Comparison of ENCODE assay signal across 8 cellular contexts in genomic region chr20:49277786-49278035, GRCh38. TPM values are rescaled to one million over a fixed set of nuclear protein-coding genes. Genes with fewer than 3 reads are reported as not detected.
DNase-seq lines count a peak whose midpoint lies in the region; ATAC-seq and TF ChIP-seq lines count a peak whose summit lies in the region.

No MANE protein-coding gene starts in this region.

- peaks cover 29% of the 10 kb centered on the region for H3K9me3 ChIP-seq in CD8-positive, alpha-beta memory T cell (ENCODE audit: low read length)
- H3K9me3 ChIP-seq in NT2/D1 (ENCODE audit: insufficient read depth, low read length): peaks cover 53% of the 10 kb centered on the region
- H3K9me3 ChIP-seq in endocrine pancreas (ENCODE audit: control insufficient read depth, low read length): no peaks in the 10 kb centered on the region
- H3K9me3 ChIP-seq in neutrophil: peaks cover 2% of the 10 kb centered on the region

- H3K36me3 ChIP-seq in CD8-positive, alpha-beta memory T cell (ENCODE audit: insufficient read depth, low read length): peaks cover 43% of the 10 kb centered on the region
- H3K36me3 ChIP-seq in NT2/D1 (ENCODE audit: insufficient read depth, insufficient read length, low read length): peaks cover 66% of the 10 kb centered on the region
- peaks cover 33% of the 10 kb centered on the region for H3K36me3 ChIP-seq in endocrine pancreas (ENCODE audit: control insufficient read depth, insufficient read depth, low read length)
- peaks cover 68% of the 10 kb centered on the region for H3K36me3 ChIP-seq in neutrophil

- no peaks in the 10 kb centered on the region for H3K27me3 ChIP-seq in CD8-positive, alpha-beta memory T cell (ENCODE audit: insufficient read depth, low read length, poor library complexity, severe bottlenecking)
- H3K27me3 ChIP-seq in NT2/D1 (ENCODE audit: insufficient read depth, insufficient read length) (no peaks in the 10 kb centered on the region), endocrine pancreas (ENCODE audit: control insufficient read depth, insufficient read depth, low read length) (no peaks in the 10 kb centered on the region), neutrophil (no peaks in the 10 kb centered on the region)

- peak overlapping the region; percentile 97 for H3K4me3 ChIP-seq in CD8-positive, alpha-beta memory T cell (ENCODE audit: low read length)
- H3K4me3 ChIP-seq in NT2/D1 (ENCODE audit: insufficient read length, low read depth) (peak overlapping the region; percentile 98), endocrine pancreas (ENCODE audit: control insufficient read depth, insufficient read depth, low read length) (no peak overlapping the region), neutrophil (ENCODE audit: low read depth in 1 of 2, low read length in 1 of 2) (peak overlapping the region; percentile 98 to 99)

- CTCF ChIA-PET in CD8-positive, alpha-beta memory T cell (lab: Charles Lee): no interaction called here

- H3K27ac Mint-ChIP-seq in CD8-positive, alpha-beta memory T cell: peak overlapping the region; percentile 91 to 100 (median 96)

- POLR2A ChIA-PET in CD8-positive, alpha-beta memory T cell (lab: Charles Lee): interaction anchor here (0.5 to 1.2 kb wide), 9 partner anchors 11 to 1106 kb away, joined by 3 to 11 read pairs (median 6); partner anchors contain the start of genes DDX27 and STAU1

- peak overlapping the region; percentile 88 for H3K27ac ChIP-seq in CD8-positive, alpha-beta memory T cell (ENCODE audit: low read depth, low read length)
- peak overlapping the region; percentile 97 for H3K27ac ChIP-seq in neutrophil

- H3K4me1 Mint-ChIP-seq in CD8-positive, alpha-beta memory T cell: peaks cover 62 to 78% (median 71%) of the 10 kb centered on the region in 3 donors

- H3K4me1 ChIP-seq in CD8-positive, alpha-beta memory T cell (ENCODE audit: insufficient read depth, low read length): peaks cover 65% of the 10 kb centered on the region
- no peaks in the 10 kb centered on the region for H3K4me1 ChIP-seq in NT2/D1 (ENCODE audit: insufficient read depth, insufficient read length)
- H3K4me1 ChIP-seq in endocrine pancreas (ENCODE audit: control insufficient read depth, insufficient read depth, low read length): peaks cover 14% of the 10 kb centered on the region
- H3K4me1 ChIP-seq in neutrophil (ENCODE audit: control insufficient read depth in 1 of 2, insufficient read depth in 1 of 2, low read depth in 1 of 2, low read length in 1 of 2): peaks cover 41 to 57% of the 10 kb centered on the region in 2 experiments

- H3K4me3 Mint-ChIP-seq in CD8-positive, alpha-beta memory T cell: peak overlapping the region; percentile 90 to 98 (median 96)

- peaks cover 23 to 44% (median 41%) of the 10 kb centered on the region in 5 donors for H3K9me3 Mint-ChIP-seq in CD8-positive, alpha-beta memory T cell

- H3K9ac ChIP-seq in NT2/D1 (ENCODE audit: insufficient read length, low read depth) (peak overlapping the region; percentile 98), endocrine pancreas (ENCODE audit: control insufficient read depth, insufficient read depth, low read length) (peak overlapping the region; percentile 94)

- ATAC-seq in GM21528 (IDR thresholded peaks at IDR 0.05; ENCODE audit: low FRiP score, unreplicated experiment) (no peak), HG02981 (IDR thresholded peaks at IDR 0.05; ENCODE audit: unreplicated experiment) (no peak), HG03159 (IDR thresholded peaks at IDR 0.05; ENCODE audit: unreplicated experiment) (no peak)

- H3K27me3 Mint-ChIP-seq in CD8-positive, alpha-beta memory T cell: peaks cover 0 to 12% of the 10 kb centered on the region in 2 donors

- TF ChIP-seq CTCF in neutrophil (IDR thresholded peaks at IDR 0.05): no peak

- DNase-seq in CD8-positive, alpha-beta memory T cell: no peak
- DNase-seq in NT2/D1 (ENCODE audit: low read depth, low spot score) (no peak), kidney tubule cell (ENCODE audit: low spot score) (no peak)

- H3K36me3 Mint-ChIP-seq in CD8-positive, alpha-beta memory T cell: peaks cover 33 to 77% (median 45%) of the 10 kb centered on the region in 3 donors

RNA-seq across cellular contexts. Expression of gene ZNFX1, which starts 0.1 kb away (rescaled TPM):
- total RNA-seq in CD8-positive, alpha-beta memory T cell: 10 to 100 TPM; 55.7 to 58.9 TPM
- 75.9 TPM for polyA plus RNA-seq in CD8-positive, alpha-beta memory T cell

RNA-seq across cellular contexts. Expression of gene DDX27, which starts 58.5 kb away (rescaled TPM):
- total RNA-seq in CD8-positive, alpha-beta memory T cell: 10 to 100 TPM; 67.3 to 68.7 TPM
- 50.1 TPM for polyA plus RNA-seq in CD8-positive, alpha-beta memory T cell
